1 cellular context compared by ENCODE assay signal in genomic region chr10:86411852-86412550, GRCh38.
TF ChIP-seq lines count a peak whose summit lies in the region.

No MANE protein-coding gene starts in this region.

TF ChIP-seq in HepG2, 621 proteins besides CTCF, POLR2A, EP300 and RAD21 (continued from another document):
- TF ChIP-seq ATF7 (IDR thresholded peaks at IDR 0.05) (no peak), ATF7 (CRISPR knock-in tag; IDR thresholded peaks at IDR 0.05) (no peak), ZNF687 (CRISPR knock-in tag; IDR thresholded peaks at IDR 0.05) (peak; percentile 43), ZBTB37 (CRISPR knock-in tag; IDR thresholded peaks at IDR 0.05) (no peak), BRF2 (CRISPR knock-in tag; IDR thresholded peaks at IDR 0.05) (no peak), ZNF143 (CRISPR knock-in tag; IDR thresholded peaks at IDR 0.05) (no peak), THAP11 (CRISPR knock-in tag; IDR thresholded peaks at IDR 0.05) (no peak), ZNF121 (CRISPR knock-in tag; IDR thresholded peaks at IDR 0.05) (peak; percentile 95), NFKBIZ (CRISPR knock-in tag; IDR thresholded peaks at IDR 0.05) (no peak), ZBTB1 (CRISPR knock-in tag; IDR thresholded peaks at IDR 0.05; ENCODE audit: borderline replicate concordance) (no peak), TBL1XR1 (IDR thresholded peaks at IDR 0.05; ENCODE audit: borderline replicate concordance, low read length, partially characterized antibody) (no peak), TAF1 (CRISPR knock-in tag; IDR thresholded peaks at IDR 0.05) (no peak), ZNF776 (CRISPR knock-in tag; IDR thresholded peaks at IDR 0.05) (no peak), ZNF260 (CRISPR knock-in tag; IDR thresholded peaks at IDR 0.05; ENCODE audit: borderline replicate concordance, low read depth) (no peak), NR2F2 (IDR thresholded peaks at IDR 0.05; ENCODE audit: borderline replicate concordance, low read depth) (no peak), ZNF564 (CRISPR knock-in tag; IDR thresholded peaks at IDR 0.05) (no peak), KDM5B (CRISPR knock-in tag; IDR thresholded peaks at IDR 0.05; ENCODE audit: borderline replicate concordance) (no peak)
- TF ChIP-seq, protein P1, sequence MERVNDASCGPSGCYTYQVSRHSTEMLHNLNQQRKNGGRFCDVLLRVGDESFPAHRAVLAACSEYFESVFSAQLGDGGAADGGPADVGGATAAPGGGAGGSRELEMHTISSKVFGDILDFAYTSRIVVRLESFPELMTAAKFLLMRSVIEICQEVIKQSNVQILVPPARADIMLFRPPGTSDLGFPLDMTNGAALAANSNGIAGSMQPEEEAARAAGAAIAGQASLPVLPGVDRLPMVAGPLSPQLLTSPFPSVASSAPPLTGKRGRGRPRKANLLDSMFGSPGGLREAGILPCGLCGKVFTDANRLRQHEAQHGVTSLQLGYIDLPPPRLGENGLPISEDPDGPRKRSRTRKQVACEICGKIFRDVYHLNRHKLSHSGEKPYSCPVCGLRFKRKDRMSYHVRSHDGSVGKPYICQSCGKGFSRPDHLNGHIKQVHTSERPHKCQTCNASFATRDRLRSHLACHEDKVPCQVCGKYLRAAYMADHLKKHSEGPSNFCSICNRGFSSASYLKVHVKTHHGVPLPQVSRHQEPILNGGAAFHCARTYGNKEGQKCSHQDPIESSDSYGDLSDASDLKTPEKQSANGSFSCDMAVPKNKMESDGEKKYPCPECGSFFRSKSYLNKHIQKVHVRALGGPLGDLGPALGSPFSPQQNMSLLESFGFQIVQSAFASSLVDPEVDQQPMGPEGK (CRISPR knock-in tag; IDR thresholded peaks at IDR 0.05), result no peak
- TF ChIP-seq, protein P2, sequence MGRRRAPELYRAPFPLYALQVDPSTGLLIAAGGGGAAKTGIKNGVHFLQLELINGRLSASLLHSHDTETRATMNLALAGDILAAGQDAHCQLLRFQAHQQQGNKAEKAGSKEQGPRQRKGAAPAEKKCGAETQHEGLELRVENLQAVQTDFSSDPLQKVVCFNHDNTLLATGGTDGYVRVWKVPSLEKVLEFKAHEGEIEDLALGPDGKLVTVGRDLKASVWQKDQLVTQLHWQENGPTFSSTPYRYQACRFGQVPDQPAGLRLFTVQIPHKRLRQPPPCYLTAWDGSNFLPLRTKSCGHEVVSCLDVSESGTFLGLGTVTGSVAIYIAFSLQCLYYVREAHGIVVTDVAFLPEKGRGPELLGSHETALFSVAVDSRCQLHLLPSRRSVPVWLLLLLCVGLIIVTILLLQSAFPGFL (CRISPR knock-in tag; IDR thresholded peaks at IDR 0.05), result no peak
- TF ChIP-seq, protein P3, sequence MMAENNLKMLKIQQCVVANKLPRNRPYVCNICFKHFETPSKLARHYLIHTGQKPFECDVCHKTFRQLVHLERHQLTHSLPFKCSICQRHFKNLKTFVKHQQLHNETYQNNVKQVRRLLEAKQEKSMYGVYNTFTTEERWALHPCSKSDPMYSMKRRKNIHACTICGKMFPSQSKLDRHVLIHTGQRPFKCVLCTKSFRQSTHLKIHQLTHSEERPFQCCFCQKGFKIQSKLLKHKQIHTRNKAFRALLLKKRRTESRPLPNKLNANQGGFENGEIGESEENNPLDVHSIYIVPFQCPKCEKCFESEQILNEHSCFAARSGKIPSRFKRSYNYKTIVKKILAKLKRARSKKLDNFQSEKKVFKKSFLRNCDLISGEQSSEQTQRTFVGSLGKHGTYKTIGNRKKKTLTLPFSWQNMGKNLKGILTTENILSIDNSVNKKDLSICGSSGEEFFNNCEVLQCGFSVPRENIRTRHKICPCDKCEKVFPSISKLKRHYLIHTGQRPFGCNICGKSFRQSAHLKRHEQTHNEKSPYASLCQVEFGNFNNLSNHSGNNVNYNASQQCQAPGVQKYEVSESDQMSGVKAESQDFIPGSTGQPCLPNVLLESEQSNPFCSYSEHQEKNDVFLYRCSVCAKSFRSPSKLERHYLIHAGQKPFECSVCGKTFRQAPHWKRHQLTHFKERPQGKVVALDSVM (CRISPR knock-in tag; IDR thresholded peaks at IDR 0.05), result 0 out of 2 replicates have a peak, but pooled peaks have one; percentile 29
- TF ChIP-seq, protein P4, sequence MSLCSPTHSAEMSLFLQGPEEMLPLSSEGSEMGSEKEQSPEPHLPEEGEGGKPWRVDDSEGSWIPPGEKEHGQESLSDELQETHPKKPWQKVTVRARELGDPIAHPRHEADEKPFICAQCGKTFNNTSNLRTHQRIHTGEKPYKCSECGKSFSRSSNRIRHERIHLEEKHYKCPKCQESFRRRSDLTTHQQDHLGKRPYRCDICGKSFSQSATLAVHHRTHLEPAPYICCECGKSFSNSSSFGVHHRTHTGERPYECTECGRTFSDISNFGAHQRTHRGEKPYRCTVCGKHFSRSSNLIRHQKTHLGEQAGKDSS (CRISPR knock-in tag; IDR thresholded peaks at IDR 0.05; ENCODE audit: borderline replicate concordance, low read depth), result 0 out of 2 replicates have a peak, but pooled peaks have one; percentile 5
- TF ChIP-seq, protein P5, sequence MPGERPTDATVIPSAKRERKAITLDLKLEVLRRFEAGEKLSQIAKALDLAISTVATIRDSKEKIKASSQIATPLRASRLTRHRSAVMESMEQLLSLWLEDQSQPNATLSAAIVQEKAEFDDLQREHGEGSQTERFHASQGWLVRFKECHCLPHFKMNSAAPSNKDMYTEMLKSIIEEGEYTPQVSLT (CRISPR knock-in tag; IDR thresholded peaks at IDR 0.05; ENCODE audit: borderline replicate concordance, low read depth), result no peak
- TF ChIP-seq, protein P6, sequence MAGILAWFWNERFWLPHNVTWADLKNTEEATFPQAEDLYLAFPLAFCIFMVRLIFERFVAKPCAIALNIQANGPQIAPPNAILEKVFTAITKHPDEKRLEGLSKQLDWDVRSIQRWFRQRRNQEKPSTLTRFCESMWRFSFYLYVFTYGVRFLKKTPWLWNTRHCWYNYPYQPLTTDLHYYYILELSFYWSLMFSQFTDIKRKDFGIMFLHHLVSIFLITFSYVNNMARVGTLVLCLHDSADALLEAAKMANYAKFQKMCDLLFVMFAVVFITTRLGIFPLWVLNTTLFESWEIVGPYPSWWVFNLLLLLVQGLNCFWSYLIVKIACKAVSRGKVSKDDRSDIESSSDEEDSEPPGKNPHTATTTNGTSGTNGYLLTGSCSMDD (CRISPR knock-in tag; IDR thresholded peaks at IDR 0.05), result no peak
